Comparison of ENCODE assay signal across 29 cellular contexts in the genomic region with DNA sequence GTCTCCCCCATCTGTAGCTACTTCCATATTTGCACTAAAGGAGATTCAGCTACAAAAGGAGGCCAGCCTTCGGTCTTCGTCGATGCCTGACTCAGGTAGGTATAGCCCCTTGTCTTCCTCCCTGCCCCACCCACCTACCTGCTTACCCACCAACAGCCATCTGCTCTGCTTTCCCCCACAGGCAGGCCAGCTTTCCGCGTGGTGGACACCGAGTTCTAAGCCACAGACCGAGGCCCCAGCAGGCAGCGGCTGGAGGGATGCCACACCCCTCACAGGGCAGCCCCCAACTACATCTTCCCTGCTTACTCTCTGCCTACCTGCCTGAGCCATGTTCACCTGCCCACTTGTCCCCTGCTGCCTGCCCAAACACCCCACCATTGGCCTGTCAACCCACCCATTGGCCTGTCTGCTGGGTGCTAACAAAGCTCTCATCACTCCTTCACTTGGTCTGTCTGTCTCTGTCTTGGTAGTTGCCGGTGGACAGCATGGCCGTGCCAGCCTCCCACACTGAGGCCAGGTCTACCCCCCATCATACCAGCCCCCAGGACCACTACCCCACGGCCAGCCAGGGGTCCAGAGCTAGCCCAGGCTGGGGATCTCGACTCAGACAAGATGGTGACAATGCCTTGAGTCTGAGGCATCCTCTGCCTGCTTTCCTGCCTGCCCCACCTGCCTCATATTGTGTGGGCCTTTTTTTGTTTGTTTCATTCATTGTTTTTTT. TPM values are rescaled to one million over a fixed set of nuclear protein-coding genes. Genes with fewer than 3 reads are reported as not detected.
DNase-seq lines count a peak whose midpoint lies in the region; ATAC-seq, FAIRE-seq and TF ChIP-seq lines count a peak whose summit lies in the region.
"Had no signal": no experiment of that assay in that cellular context is flagged by ENCODE, and none has a peak within 500 bp of the region (broad histone marks: within the 10 kb centered on the region; RNA-seq: fewer than 3 reads in every experiment).

No MANE protein-coding gene starts in this region.

- H3K27ac ChIP-seq in heart right ventricle (no peak overlapping the region), astrocyte (ENCODE audit: low read depth, low read length) (no peak overlapping the region), spleen (no peak overlapping the region), mesendoderm (ENCODE audit: low read depth, low read length) (no peak overlapping the region)
- H3K27ac ChIP-seq: A549; BLaER1 treated with 17β-estradiol and CSF1 and Interleukin-3, amounts not matched to agents 10 nM and 100 nM; GM23248; RWPE1 had no signal

- H3K36me3 ChIP-seq in heart right ventricle (peaks cover 0 to 63% (median 9%) of the 10 kb centered on the region in 9 donors), astrocyte (ENCODE audit: insufficient read depth, low read length) (peaks cover 8% of the 10 kb centered on the region), spleen (peaks cover 0 to 67% (median 50%) of the 10 kb centered on the region in 6 donors), mesendoderm (ENCODE audit: control insufficient read depth, insufficient read depth, low read length) (peaks cover 2% of the 10 kb centered on the region)

- H3K79me1 ChIP-seq in mesendoderm (ENCODE audit: low read length) = no peaks in the 10 kb centered on the region

- H3K9me3 ChIP-seq in heart right ventricle = no peaks in the 10 kb centered on the region
- no peaks in the 10 kb centered on the region for H3K9me3 ChIP-seq in astrocyte (ENCODE audit: insufficient read depth, low read depth, low read length)
- H3K9me3 ChIP-seq in spleen = no peaks in the 10 kb centered on the region
- H3K9me3 ChIP-seq: A549, Caco-2, HAP-1 had no signal

- H4K8ac ChIP-seq in mesendoderm (ENCODE audit: low read depth, low read length) = no peak overlapping the region

- no peak for TF ChIP-seq CTCF in heart right ventricle (IDR thresholded peaks at IDR 0.05)
- TF ChIP-seq CTCF in astrocyte (IDR thresholded peaks at IDR 0.05; ENCODE audit: insufficient read depth, low read depth, low read length) = no peak
- no peak for TF ChIP-seq CTCF in nephron progenitor cell (IDR thresholded peaks at IDR 0.05)
- no peak for TF ChIP-seq CTCF in spleen (IDR thresholded peaks at IDR 0.05 in 8 of 11, conservative IDR thresholded peaks at IDR 0.05 in 3 of 11)

- no peak overlapping the region for H3K4me3 ChIP-seq in heart right ventricle
- H3K4me3 ChIP-seq in astrocyte (ENCODE audit: insufficient read depth, low read depth, low read length) = no peak overlapping the region
- no peak overlapping the region for H3K4me3 ChIP-seq in spleen
- no peak overlapping the region for H3K4me3 ChIP-seq in mesendoderm (ENCODE audit: low read length)
- H3K4me3 ChIP-seq: A549; BLaER1 treated with 17β-estradiol and CSF1 and Interleukin-3, amounts not matched to agents 10 nM and 100 nM; GM23248; HAP-1 had no signal

- H4K5ac ChIP-seq in mesendoderm (ENCODE audit: low read length) = no peak overlapping the region

- no peak overlapping the region for H3K4me2 ChIP-seq in astrocyte (ENCODE audit: low read length)
- no peak overlapping the region for H3K4me2 ChIP-seq in mesendoderm (ENCODE audit: low read length)
- H3K4me2 ChIP-seq: A549; BLaER1 treated with 17β-estradiol and CSF1 and Interleukin-3, amounts not matched to agents 10 nM and 100 nM had no signal

- DNase-seq in cardiac septum (ENCODE audit: low spot score) = peak; percentile 41
- DNase-seq in heart right ventricle = no peak
- DNase-seq in astrocyte (ENCODE audit: low read depth) = no peak
- no peak for DNase-seq in nephron progenitor cell
- peak; percentile 70 for DNase-seq in spleen
- DNase-seq in mesendoderm = no peak
- DNase-seq: AML-193; Caco-2; CD8-positive, alpha-beta T cell; DMS79 treated with DMSO at 0.1 percent for 48 hours; GF-D8; GM23248; IMR-90; KG1; MM.1S; NCI-H1048; NCI-H1417 treated with DMSO at 0.1 percent for 48 hours; NCI-H1694 treated with DMSO at 0.1 percent for 48 hours; NCI-H2081; NCI-H2227 treated with DMSO at 0.1 percent for 48 hours; NCI-H526 treated with DMSO at 0.1 percent for 48 hours; SHP77 had no signal

- peaks cover 0 to 34% (median 0%) of the 10 kb centered on the region in 7 donors for H3K27me3 ChIP-seq in heart right ventricle
- no peaks in the 10 kb centered on the region for H3K27me3 ChIP-seq in astrocyte (ENCODE audit: insufficient read depth, low read length)
- H3K27me3 ChIP-seq in spleen (replicated peaks in 1 of 7) = no peaks in the 10 kb centered on the region
- H3K27me3 ChIP-seq in mesendoderm (ENCODE audit: insufficient read depth, low read length, poor library complexity) = no peaks in the 10 kb centered on the region

- H3K4me1 ChIP-seq in heart right ventricle (peaks cover 0 to 6% (median 0%) of the 10 kb centered on the region in 9 donors), astrocyte (ENCODE audit: insufficient read depth, low read length) (peaks cover 5% of the 10 kb centered on the region), spleen (peaks cover 0 to 7% (median 0%) of the 10 kb centered on the region in 6 donors), mesendoderm (ENCODE audit: control insufficient read depth, low read depth, low read length) (no peaks in the 10 kb centered on the region)
- H3K4me1 ChIP-seq: Caco-2 had no signal

- peak; percentile 55 for FAIRE-seq in astrocyte (lab: Jason Lieb, UNC)
- FAIRE-seq: GM19239 had no signal

- no peaks in the 10 kb centered on the region for H4K20me1 ChIP-seq in astrocyte (ENCODE audit: insufficient read depth, low read length)

- ATAC-seq in heart right ventricle (no peak), GM19328 (IDR thresholded peaks at IDR 0.05; ENCODE audit: unreplicated experiment) (no peak), HG02763 (IDR thresholded peaks at IDR 0.05; ENCODE audit: unreplicated experiment) (no peak)
- ATAC-seq: A549; CD8-positive, alpha-beta T cell had no signal

- TF ChIP-seq POLR2A in spleen (IDR thresholded peaks at IDR 0.05) = no peak

- H3K4me3 Mint-ChIP-seq in astrocyte (ENCODE audit: unreplicated experiment) (no peak overlapping the region), nephron progenitor cell (no peak overlapping the region)
- H3K4me3 Mint-ChIP-seq: CD8-positive, alpha-beta T cell had no signal

- H3K56ac ChIP-seq in mesendoderm (ENCODE audit: low read length) = no peak overlapping the region

- H3K9me3 Mint-ChIP-seq in astrocyte (ENCODE audit: unreplicated experiment) = peaks cover 1% of the 10 kb centered on the region
- no peaks in the 10 kb centered on the region for H3K9me3 Mint-ChIP-seq in nephron progenitor cell
- H3K9me3 Mint-ChIP-seq: CD8-positive, alpha-beta T cell had no signal

- no peak overlapping the region for H2BK15ac ChIP-seq in mesendoderm (replicated peaks; ENCODE audit: low read depth)

- no peak overlapping the region for H2BK5ac ChIP-seq in mesendoderm (ENCODE audit: low read length)

- H3K27me3 Mint-ChIP-seq in astrocyte (ENCODE audit: low read depth, unreplicated experiment) = no peaks in the 10 kb centered on the region
- H3K27me3 Mint-ChIP-seq in nephron progenitor cell (ENCODE audit: low read depth, poor library complexity) = no peaks in the 10 kb centered on the region

- no peak overlapping the region for H3K4ac ChIP-seq in mesendoderm (ENCODE audit: low read depth, low read length)

- WGBS in heart right ventricle, 2 donors = 91 to 95% methylated on average over 12 of the region's 12 CpGs
- WGBS in spleen, 5 donors = 95 to 100% (median 96%) methylated on average over 12 of the region's 12 CpGs
- WGBS in mesendoderm (ENCODE audit: extremely low coverage, insufficient coverage, low lambda C conversion rate) = no CpG with 5 or more reads among the region's 12 CpGs

- no peak overlapping the region for H3K27ac Mint-ChIP-seq in astrocyte (ENCODE audit: unreplicated experiment)
- H3K27ac Mint-ChIP-seq in nephron progenitor cell = peak overlapping the region; percentile 76
- H3K27ac Mint-ChIP-seq: CD8-positive, alpha-beta T cell had no signal

- H3K18ac ChIP-seq in mesendoderm (ENCODE audit: low read length) = no peak overlapping the region

- H2BK120ac ChIP-seq in mesendoderm (ENCODE audit: low read depth, low read length) = no peak overlapping the region

- no peaks in the 10 kb centered on the region for H3K36me3 Mint-ChIP-seq in astrocyte (ENCODE audit: low read depth, unreplicated experiment)
- peaks cover 57% of the 10 kb centered on the region for H3K36me3 Mint-ChIP-seq in nephron progenitor cell (ENCODE audit: low read depth)

- intact Hi-C loops in cardiac septum (cut with DNase I) (no loop called here), heart right ventricle (cut with DNase I) (no loop called here), spleen (cut with DNase I; ENCODE audit: low total_unique reads) (no loop called here)

- H3K23ac ChIP-seq in mesendoderm (ENCODE audit: low read length) = no peak overlapping the region

- H3K9ac ChIP-seq in astrocyte (ENCODE audit: low read length) = no peak overlapping the region
- H3K9ac ChIP-seq in mesendoderm (ENCODE audit: low read length) = no peak overlapping the region
- H3K9ac ChIP-seq: BLaER1 treated with 17β-estradiol and CSF1 and Interleukin-3, amounts not matched to agents 10 nM and 100 nM; GM23248 had no signal

- H3K4me1 Mint-ChIP-seq in astrocyte (ENCODE audit: low read depth, unreplicated experiment) = peaks cover 2% of the 10 kb centered on the region
- H3K4me1 Mint-ChIP-seq in nephron progenitor cell = peaks cover 27% of the 10 kb centered on the region

- H2AK5ac ChIP-seq in mesendoderm (ENCODE audit: low read length) = no peak overlapping the region

- H3K79me2 ChIP-seq in astrocyte (ENCODE audit: insufficient read depth, low read length) (peaks cover 1% of the 10 kb centered on the region), mesendoderm (ENCODE audit: control insufficient read depth, insufficient read depth, low read length) (no peaks in the 10 kb centered on the region)

- no peak overlapping the region for H2AFZ ChIP-seq in astrocyte (ENCODE audit: low read depth, low read length)
- H2AFZ ChIP-seq: GM23248 had no signal

RNA-seq across cellular contexts. Expression of gene USP11, which starts 4.1 kb away (rescaled TPM):
- 64.9 TPM for total RNA-seq in cardiac septum
- 10 to 100 TPM; 36.4 to 73.0 (median 58.6) TPM for total RNA-seq in heart right ventricle
- 10 to 100 TPM; 20.0 to 25.4 TPM for polyA plus RNA-seq in heart right ventricle
- total RNA-seq in astrocyte = 75.7 and 80.8 TPM in 2 replicates
- 10 to 100 TPM; 46.2 to 91.5 (median 70.9) TPM for total RNA-seq in spleen
- polyA plus RNA-seq in spleen = 10 to 100 TPM; 19.9 to 35.2 (median 31.5) TPM
- 40.0 TPM for polyA plus RNA-seq in mesendoderm (2013, experiment 1 of 2)
- polyA plus RNA-seq in mesendoderm (2013, experiment 2 of 2) = 39.8 TPM

RNA-seq across cellular contexts. Expression of gene CDK16, which starts 10.2 kb away (rescaled TPM):
- 177 TPM for total RNA-seq in cardiac septum
- total RNA-seq in heart right ventricle = 100 to 1,000 TPM; 129 to 193 (median 147) TPM
- 100 to 1,000 TPM; 110 to 124 TPM for polyA plus RNA-seq in heart right ventricle
- total RNA-seq in astrocyte = 110 and 128 TPM in 2 replicates
- total RNA-seq in spleen = 10 to 100 TPM; 51.7 to 75.3 (median 60.0) TPM
- polyA plus RNA-seq in spleen = 10 to 100 TPM; 18.4 to 37.9 (median 28.8) TPM
- polyA plus RNA-seq in mesendoderm (2013, experiment 1 of 2) = 69.4 TPM
- polyA plus RNA-seq in mesendoderm (2013, experiment 2 of 2) = 72.7 TPM

RNA-seq across cellular contexts. Expression of gene UBA1, which starts 35.1 kb away (rescaled TPM):
- total RNA-seq in cardiac septum = 160 TPM
- total RNA-seq in heart right ventricle = 100 to 1,000 TPM; 110 to 157 (median 128) TPM
- 10 to 100 TPM; 90.9 to 99.4 TPM for polyA plus RNA-seq in heart right ventricle
- total RNA-seq in astrocyte = 232 and 244 TPM in 2 replicates
- 100 to 1,000 TPM; 172 to 207 (median 194) TPM for total RNA-seq in spleen
- 10 to 100 TPM; 57.7 to 92.8 (median 88.9) TPM for polyA plus RNA-seq in spleen
- polyA plus RNA-seq in mesendoderm (2013, experiment 1 of 2) = 144 TPM
- 143 TPM for polyA plus RNA-seq in mesendoderm (2013, experiment 2 of 2)

Comparison
In these comparisons a context has a peak if more than half of its experiments do, and no peak if none do; other contexts are left out.
1. DNase-seq: peak in cardiac septum (single experiment) and spleen (single experiment); none in heart right ventricle (0 of 2), astrocyte (single experiment), nephron progenitor cell (single experiment) and mesendoderm (single experiment).